In genomic region chr17:27634026-27634335, GRCh38 we compare ENCODE assay signal across 27 cellular contexts. TPM values are rescaled to one million over a fixed set of nuclear protein-coding genes. Genes with fewer than 3 reads are reported as not detected.
DNase-seq lines count a peak whose midpoint lies in the region; ATAC-seq and TF ChIP-seq lines count a peak whose summit lies in the region.
"Had no signal": no experiment of that assay in that cellular context is flagged by ENCODE, and none has a peak within 500 bp of the region (broad histone marks: within the 10 kb centered on the region; RNA-seq: fewer than 3 reads in every experiment).

No MANE protein-coding gene starts in this region.

- H3K27me3 ChIP-seq in heart left ventricle (no peaks in the 10 kb centered on the region), lower lobe of right lung (ENCODE audit: low read depth) (no peaks in the 10 kb centered on the region), stomach (no peaks in the 10 kb centered on the region)
- H3K27me3 ChIP-seq: BE2C, SJSA1 had no signal

- no peak for ATAC-seq in heart left ventricle
- no peak for ATAC-seq in activated T-helper 17 cell treated with anti-CD3 and anti-CD28 coated beads, Interleukin-2, amount 50 U/mL, for 72 hours (replicated peaks)
- no peak for ATAC-seq in lower lobe of right lung
- ATAC-seq: esophagus mucosa had no signal

- H3K4me1 ChIP-seq in heart left ventricle (peaks cover 5 to 56% (median 25%) of the 10 kb centered on the region in 12 donors), lower lobe of right lung (peaks cover 53% of the 10 kb centered on the region), stomach (peaks cover 22 to 67% (median 52%) of the 10 kb centered on the region in 4 donors)
- H3K4me1 ChIP-seq: BE2C, SJSA1 had no signal

- DNase-seq in heart left ventricle = no peak
- DNase-seq in cardiac septum (ENCODE audit: low spot score) = no peak
- no peak for DNase-seq in lower lobe of right lung
- DNase-seq in stomach = no peak
- DNase-seq in NCI-H128 (lab: John Stamatoyannopoulos, UW; ENCODE audit: unreplicated experiment) = no peak
- DNase-seq in NCI-H226 = no peak
- no peak for DNase-seq in NCI-H82 (lab: John Stamatoyannopoulos, UW)
- DNase-seq: 8988T; activated CD4-positive, alpha-beta T cell treated with anti-CD3 and anti-CD28 coated beads for 4 hours; activated naive CD4-positive, alpha-beta T cell treated with anti-CD3 and anti-CD28 coated beads for 36 hours; activated T-cell treated with anti-CD3 and anti-CD28 coated beads, Interleukin-2, amount 50 U/mL, for 48 hours; BE2C; cerebellar nuclear complex; effector memory CD4-positive, alpha-beta T cell; Karpas-422; kidney glomerular epithelial cell; NCI-H1048; NCI-H2029 treated with DMSO at 0.1 percent for 48 hours; NCI-H446; PC-9; stimulated activated CD4-positive, alpha-beta T cell treated with anti-CD3 and anti-CD28 coated beads, Interleukin-2, amount 100 ng/mL, for 48 hours; trophoblast cell had no signal

- H3K27ac Mint-ChIP-seq in activated T-helper 17 cell treated with anti-CD3 and anti-CD28 coated beads, Interleukin-2, amount 50 U/mL, for 72 hours = peak overlapping the region; percentile 36
- H3K27ac Mint-ChIP-seq: activated naive CD4-positive, alpha-beta T cell treated with anti-CD3 and anti-CD28 coated beads for 36 hours had no signal

- H3K4me3 ChIP-seq in heart left ventricle = peak overlapping the region in 1 of 12 donors; percentile 67
- H3K4me3 ChIP-seq in lower lobe of right lung = no peak overlapping the region
- no peak overlapping the region for H3K4me3 ChIP-seq in stomach
- H3K4me3 ChIP-seq: PC-9, SJSA1, smooth muscle cell had no signal

- H3K27ac ChIP-seq in heart left ventricle = peak overlapping the region in 9 of 12 donors; percentile 49 to 87 (median 73)
- H3K27ac ChIP-seq in lower lobe of right lung = peak overlapping the region; percentile 49
- peak overlapping the region; percentile 83 to 90 (median 85) for H3K27ac ChIP-seq in stomach
- H3K27ac ChIP-seq: PC-9, SJSA1 had no signal

- H3K9me3 ChIP-seq in heart left ventricle = no peaks in the 10 kb centered on the region
- no peaks in the 10 kb centered on the region for H3K9me3 ChIP-seq in lower lobe of right lung
- H3K9me3 ChIP-seq in stomach = no peaks in the 10 kb centered on the region
- H3K9me3 ChIP-seq: BE2C, SJSA1 had no signal

- WGBS in heart left ventricle, 4 donors = 93 to 96% (median 96%) methylated on average over 1 of the region's 1 CpG
- 75 to 100% (median 90%) methylated on average over 1 of the region's 1 CpG for WGBS in stomach, 5 donors

- peaks cover 35% of the 10 kb centered on the region for H3K4me1 Mint-ChIP-seq in activated T-helper 17 cell treated with anti-CD3 and anti-CD28 coated beads, Interleukin-2, amount 50 U/mL, for 72 hours

- no peaks in the 10 kb centered on the region for H3K9me3 Mint-ChIP-seq in activated T-helper 17 cell treated with anti-CD3 and anti-CD28 coated beads, Interleukin-2, amount 50 U/mL, for 72 hours
- H3K9me3 Mint-ChIP-seq: activated naive CD4-positive, alpha-beta T cell treated with anti-CD3 and anti-CD28 coated beads for 36 hours; stimulated activated naive CD8-positive, alpha-beta T cell treated with anti-CD3 and anti-CD28 coated beads, Interleukin-15, Interleukin-2, amounts not matched to agents 100 ng/mL and 50 ng/mL, for 24 hours had no signal

- TF ChIP-seq CTCF in heart left ventricle (IDR thresholded peaks at IDR 0.05) (no peak), lower lobe of right lung (IDR thresholded peaks at IDR 0.05) (no peak), stomach (IDR thresholded peaks at IDR 0.05) (no peak)

- TF ChIP-seq EP300 in stomach (IDR thresholded peaks at IDR 0.05) = no peak

- no peaks in the 10 kb centered on the region for H3K27me3 Mint-ChIP-seq in activated T-helper 17 cell treated with anti-CD3 and anti-CD28 coated beads, Interleukin-2, amount 50 U/mL, for 72 hours
- H3K27me3 Mint-ChIP-seq: stimulated activated naive CD8-positive, alpha-beta T cell treated with anti-CD3 and anti-CD28 coated beads, Interleukin-15, Interleukin-2, amounts not matched to agents 100 ng/mL and 50 ng/mL, for 24 hours had no signal

- H3K36me3 ChIP-seq in heart left ventricle = peaks cover 0 to 5% (median 0%) of the 10 kb centered on the region in 9 donors
- peaks cover 2% of the 10 kb centered on the region for H3K36me3 ChIP-seq in lower lobe of right lung
- peaks cover 0 to 8% (median 6%) of the 10 kb centered on the region in 4 donors for H3K36me3 ChIP-seq in stomach
- H3K36me3 ChIP-seq: BE2C, SJSA1 had no signal

- intact Hi-C loops in heart left ventricle (cut with DNase I) = no loop called here
- intact Hi-C loops in cardiac septum (cut with DNase I) = no loop called here
- intact Hi-C loops in lower lobe of right lung (cut with DNase I) = no loop called here
- intact Hi-C loops in stomach (cut with DNase I; ENCODE audit: low total_unique reads) = no loop called here

- H3K4me3 Mint-ChIP-seq in activated T-helper 17 cell treated with anti-CD3 and anti-CD28 coated beads, Interleukin-2, amount 50 U/mL, for 72 hours = no peak overlapping the region
- H3K4me3 Mint-ChIP-seq: activated naive CD4-positive, alpha-beta T cell treated with anti-CD3 and anti-CD28 coated beads for 36 hours had no signal

- peaks cover 5% of the 10 kb centered on the region for H3K36me3 Mint-ChIP-seq in activated T-helper 17 cell treated with anti-CD3 and anti-CD28 coated beads, Interleukin-2, amount 50 U/mL, for 72 hours (ENCODE audit: low read depth)

- TF ChIP-seq POLR2A in heart left ventricle (IDR thresholded peaks at IDR 0.05) (no peak), stomach (IDR thresholded peaks at IDR 0.05) (no peak)

RNA-seq across cellular contexts. Expression of gene LGALS9, which starts 3.0 kb away (rescaled TPM):
- total RNA-seq in heart left ventricle (100 to 1,000 TPM in 1 of 9 donors, 10 to 100 TPM in 7, 1 to 10 TPM in 1; 7.9 to 173 (median 22.1) TPM), cardiac septum (20.1 TPM), lower lobe of right lung (349 TPM), stomach (100 to 1,000 TPM in 1 of 5 donors, 10 to 100 TPM in 4; 59.8 to 123 (median 96.7) TPM)
- polyA plus RNA-seq in heart left ventricle (10 to 100 TPM; 12.3 to 25.3 TPM), stomach (100 to 1,000 TPM in 2 of 3 donors, 10 to 100 TPM in 1; 54.0 to 341 (median 120) TPM)
- total RNA-seq in activated T-helper 17 cell treated with anti-CD3 and anti-CD28 coated beads, Interleukin-2, amount 50 U/mL, for 72 hours = 10 to 100 TPM; 29.7 to 36.8 TPM
